In the genomic region with DNA sequence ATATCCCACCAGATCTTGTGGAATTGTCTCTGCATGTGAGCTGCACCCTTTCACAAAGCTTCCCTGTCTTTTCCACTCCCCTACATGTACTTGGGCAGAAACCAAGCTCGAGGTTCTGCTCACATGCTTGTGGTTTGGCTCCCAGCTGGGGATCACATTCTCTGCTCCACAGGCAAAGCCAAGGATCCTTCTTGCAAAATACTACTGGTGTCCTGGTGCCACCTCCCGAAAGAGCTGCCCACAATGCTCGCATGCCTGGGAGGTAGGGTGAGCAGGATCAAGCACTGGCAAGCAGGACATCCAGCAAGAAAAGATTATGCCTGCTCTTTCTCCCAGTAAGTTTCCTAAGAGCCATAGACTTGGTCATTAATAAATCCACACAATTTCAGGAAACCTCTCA, we compare ENCODE assay signal across 10 cellular contexts. TPM values are rescaled to one million over a fixed set of nuclear protein-coding genes. Genes with fewer than 3 reads are reported as not detected.
DNase-seq lines count a peak whose midpoint lies in the region; ATAC-seq and TF ChIP-seq lines count a peak whose summit lies in the region.
"Had no signal": no experiment of that assay in that cellular context is flagged by ENCODE, and none has a peak within 500 bp of the region (broad histone marks: within the 10 kb centered on the region; RNA-seq: fewer than 3 reads in every experiment).

No MANE protein-coding gene starts in this region.

- no peak for ATAC-seq in stimulated activated effector memory CD8-positive, alpha-beta T cell treated with anti-CD3 and anti-CD28 coated beads, Interleukin-12 subunit alpha, Interleukin-12 subunit beta, amount 100 ng/mL, for 72 hours
- ATAC-seq: Panc1 had no signal

- DNase-seq in HS-27A (ENCODE audit: low read depth): peak; percentile 22
- peak; percentile 50 for DNase-seq in iPS-NIHi11 (ENCODE audit: low spot score)
- DNase-seq in suprapubic skin (ENCODE audit: low spot score in 2 of 2): peak; percentile 87 to 89
- DNase-seq in NCI-H2171 treated with DMSO at 0.1 percent for 48 hours (lab: John Stamatoyannopoulos, UW): no peak
- no peak for DNase-seq in stimulated activated effector memory CD8-positive, alpha-beta T cell treated with anti-CD3 and anti-CD28 coated beads, Interleukin-12 subunit alpha, Interleukin-12 subunit beta, amount 100 ng/mL, for 72 hours (ENCODE audit: low spot score in 2 of 2)
- DNase-seq in activated naive CD8-positive, alpha-beta T cell treated with anti-CD3 and anti-CD28 coated beads for 36 hours: no peak
- DNase-seq in NCI-H510A treated with DMSO at 0.1 percent for 48 hours (lab: John Stamatoyannopoulos, UW): no peak

- TF ChIP-seq EP300 in suprapubic skin (IDR thresholded peaks at IDR 0.05): no peak

- TF ChIP-seq CTCF in brain (conservative IDR thresholded peaks at IDR 0.05) (no peak), suprapubic skin (IDR thresholded peaks at IDR 0.05) (no peak)

- no peak overlapping the region for H3K4me3 ChIP-seq in suprapubic skin

- H3K4me1 ChIP-seq in suprapubic skin: peaks cover 67% of the 10 kb centered on the region

- WGBS in suprapubic skin: 7% methylated on average over 3 of the region's 3 CpGs

- peak overlapping the region; percentile 76 for H3K27ac ChIP-seq in suprapubic skin

- no peak for TF ChIP-seq POLR2A in suprapubic skin (IDR thresholded peaks at IDR 0.05)

- no peak overlapping the region for H3K4me3 Mint-ChIP-seq in brain
- no peak overlapping the region for H3K4me3 Mint-ChIP-seq in stimulated activated effector memory CD8-positive, alpha-beta T cell treated with anti-CD3 and anti-CD28 coated beads, Interleukin-12 subunit alpha, Interleukin-12 subunit beta, amount 100 ng/mL, for 72 hours
- H3K4me3 Mint-ChIP-seq in activated naive CD8-positive, alpha-beta T cell treated with anti-CD3 and anti-CD28 coated beads for 36 hours: no peak overlapping the region
- H3K4me3 Mint-ChIP-seq: memory B cell had no signal

- peak overlapping the region in 3 of 5 experiments; percentile 1 to 63 (median 50) for H3K27ac Mint-ChIP-seq in brain
- H3K27ac Mint-ChIP-seq in stimulated activated effector memory CD8-positive, alpha-beta T cell treated with anti-CD3 and anti-CD28 coated beads, Interleukin-12 subunit alpha, Interleukin-12 subunit beta, amount 100 ng/mL, for 72 hours: no peak overlapping the region
- H3K27ac Mint-ChIP-seq in activated naive CD8-positive, alpha-beta T cell treated with anti-CD3 and anti-CD28 coated beads for 36 hours: no peak overlapping the region
- H3K27ac Mint-ChIP-seq: memory B cell had no signal

- no peaks in the 10 kb centered on the region for H3K36me3 ChIP-seq in suprapubic skin

- H3K27me3 ChIP-seq in suprapubic skin: no peaks in the 10 kb centered on the region

- peaks cover 0 to 6% (median 0%) of the 10 kb centered on the region in 5 experiments for H3K9me3 Mint-ChIP-seq in brain
- H3K9me3 Mint-ChIP-seq in stimulated activated effector memory CD8-positive, alpha-beta T cell treated with anti-CD3 and anti-CD28 coated beads, Interleukin-12 subunit alpha, Interleukin-12 subunit beta, amount 100 ng/mL, for 72 hours: peaks cover 14% of the 10 kb centered on the region
- peaks cover 1% of the 10 kb centered on the region for H3K9me3 Mint-ChIP-seq in activated naive CD8-positive, alpha-beta T cell treated with anti-CD3 and anti-CD28 coated beads for 36 hours

- no peaks in the 10 kb centered on the region for H3K9me3 ChIP-seq in suprapubic skin

- H3K4me1 Mint-ChIP-seq in brain: peaks cover 21% of the 10 kb centered on the region
- H3K4me1 Mint-ChIP-seq in stimulated activated effector memory CD8-positive, alpha-beta T cell treated with anti-CD3 and anti-CD28 coated beads, Interleukin-12 subunit alpha, Interleukin-12 subunit beta, amount 100 ng/mL, for 72 hours: no peaks in the 10 kb centered on the region
- H3K4me1 Mint-ChIP-seq in activated naive CD8-positive, alpha-beta T cell treated with anti-CD3 and anti-CD28 coated beads for 36 hours: no peaks in the 10 kb centered on the region
- H3K4me1 Mint-ChIP-seq: memory B cell had no signal

- H3K36me3 Mint-ChIP-seq in brain: no peaks in the 10 kb centered on the region
- H3K36me3 Mint-ChIP-seq in stimulated activated effector memory CD8-positive, alpha-beta T cell treated with anti-CD3 and anti-CD28 coated beads, Interleukin-12 subunit alpha, Interleukin-12 subunit beta, amount 100 ng/mL, for 72 hours: no peaks in the 10 kb centered on the region
- H3K36me3 Mint-ChIP-seq in activated naive CD8-positive, alpha-beta T cell treated with anti-CD3 and anti-CD28 coated beads for 36 hours: no peaks in the 10 kb centered on the region
- H3K36me3 Mint-ChIP-seq: memory B cell had no signal

- H3K27me3 Mint-ChIP-seq in brain: peaks cover 2% of the 10 kb centered on the region
- H3K27me3 Mint-ChIP-seq in activated naive CD8-positive, alpha-beta T cell treated with anti-CD3 and anti-CD28 coated beads for 36 hours: no peaks in the 10 kb centered on the region
- H3K27me3 Mint-ChIP-seq: memory B cell had no signal

RNA-seq across cellular contexts. Expression of gene PPARGC1A, which starts 45.1 kb away (rescaled TPM):
- 2.6 TPM for polyA plus RNA-seq in brain (ENCODE audit: insufficient read depth, low read depth, low replicate concordance)
- 10 to 100 TPM; 10.5 to 33.4 (median 13.2) TPM for total RNA-seq in suprapubic skin
- not detected for total RNA-seq in activated naive CD8-positive, alpha-beta T cell treated with anti-CD3 and anti-CD28 coated beads for 36 hours

Comparison
In these comparisons a context has a peak if more than half of its experiments do, and no peak if none do; other contexts are left out.
1. DNase-seq: peak in HS-27A (single experiment), iPS-NIHi11 (single experiment) and suprapubic skin (2 of 2); none in NCI-H2171 treated with DMSO at 0.1 percent for 48 hours (single experiment), stimulated activated effector memory CD8-positive, alpha-beta T cell treated with anti-CD3 and anti-CD28 coated beads, Interleukin-12 subunit alpha, Interleukin-12 subunit beta, amount 100 ng/mL, for 72 hours (0 of 2), activated naive CD8-positive, alpha-beta T cell treated with anti-CD3 and anti-CD28 coated beads for 36 hours (single experiment) and NCI-H510A treated with DMSO at 0.1 percent for 48 hours (single experiment).
2. H3K27ac Mint-ChIP-seq: peak in brain (3 of 5); none in stimulated activated effector memory CD8-positive, alpha-beta T cell treated with anti-CD3 and anti-CD28 coated beads, Interleukin-12 subunit alpha, Interleukin-12 subunit beta, amount 100 ng/mL, for 72 hours (single experiment) and activated naive CD8-positive, alpha-beta T cell treated with anti-CD3 and anti-CD28 coated beads for 36 hours (single experiment).
3. RNA of gene PPARGC1A, which starts 45.1 kb away (total RNA-seq): 10.5 to 33.4 TPM in suprapubic skin; not detected in activated naive CD8-positive, alpha-beta T cell treated with anti-CD3 and anti-CD28 coated beads for 36 hours; every median in the first group is over 10 times any median in the second.